ENCODE assay signal across 2 cellular contexts in the genomic region with DNA sequence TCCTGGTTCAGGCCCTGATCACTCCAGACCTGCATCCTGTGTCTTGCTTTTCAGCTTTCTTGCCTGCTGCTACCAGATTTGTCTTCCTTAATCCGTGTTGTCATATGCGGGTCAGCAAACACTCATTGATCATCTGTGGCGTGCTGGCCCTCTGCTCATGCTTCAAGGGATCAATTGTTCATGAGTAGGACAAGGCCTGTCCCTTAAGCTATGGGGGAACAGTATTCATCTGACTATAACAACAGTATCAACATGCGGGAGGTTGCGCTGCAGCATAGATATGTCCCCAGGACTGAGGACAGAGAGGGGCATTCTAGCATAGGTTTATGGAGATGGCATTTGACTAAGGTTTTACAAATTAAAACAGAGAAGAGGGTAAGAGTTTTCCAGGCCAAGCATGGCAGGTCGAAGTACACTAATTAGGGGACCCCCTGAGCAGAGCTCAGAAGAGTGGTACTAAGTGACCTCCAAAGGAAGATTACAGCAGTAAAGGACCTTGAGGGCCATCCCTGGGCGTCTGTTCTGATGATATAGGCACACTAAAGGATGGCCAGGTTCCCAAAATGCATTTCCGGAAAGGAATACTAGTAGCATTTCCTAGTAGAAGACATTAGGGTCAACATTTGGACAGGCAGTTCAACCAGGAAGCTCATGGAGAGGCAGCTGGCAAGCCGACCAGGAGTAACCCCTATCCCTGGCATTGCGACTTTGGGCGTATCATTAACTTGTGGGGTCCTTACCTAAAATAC.
TF ChIP-seq lines count a peak whose summit lies in the region.

No MANE protein-coding gene starts in this region.

TF ChIP-seq in WTC11, 78 proteins besides CTCF, POLR2A, EP300 and RAD21:
- TF ChIP-seq ZNF263 (CRISPR knock-in tag; IDR thresholded peaks at IDR 0.05; ENCODE audit: low read depth) (no peak), GTF2I (CRISPR knock-in tag; conservative IDR thresholded peaks at IDR 0.05) (no peak), ELF4 (CRISPR knock-in tag; IDR thresholded peaks at IDR 0.05; ENCODE audit: low read depth) (no peak), NFE2L1 (CRISPR knock-in tag; IDR thresholded peaks at IDR 0.05) (no peak)
- TF ChIP-seq, protein P1, sequence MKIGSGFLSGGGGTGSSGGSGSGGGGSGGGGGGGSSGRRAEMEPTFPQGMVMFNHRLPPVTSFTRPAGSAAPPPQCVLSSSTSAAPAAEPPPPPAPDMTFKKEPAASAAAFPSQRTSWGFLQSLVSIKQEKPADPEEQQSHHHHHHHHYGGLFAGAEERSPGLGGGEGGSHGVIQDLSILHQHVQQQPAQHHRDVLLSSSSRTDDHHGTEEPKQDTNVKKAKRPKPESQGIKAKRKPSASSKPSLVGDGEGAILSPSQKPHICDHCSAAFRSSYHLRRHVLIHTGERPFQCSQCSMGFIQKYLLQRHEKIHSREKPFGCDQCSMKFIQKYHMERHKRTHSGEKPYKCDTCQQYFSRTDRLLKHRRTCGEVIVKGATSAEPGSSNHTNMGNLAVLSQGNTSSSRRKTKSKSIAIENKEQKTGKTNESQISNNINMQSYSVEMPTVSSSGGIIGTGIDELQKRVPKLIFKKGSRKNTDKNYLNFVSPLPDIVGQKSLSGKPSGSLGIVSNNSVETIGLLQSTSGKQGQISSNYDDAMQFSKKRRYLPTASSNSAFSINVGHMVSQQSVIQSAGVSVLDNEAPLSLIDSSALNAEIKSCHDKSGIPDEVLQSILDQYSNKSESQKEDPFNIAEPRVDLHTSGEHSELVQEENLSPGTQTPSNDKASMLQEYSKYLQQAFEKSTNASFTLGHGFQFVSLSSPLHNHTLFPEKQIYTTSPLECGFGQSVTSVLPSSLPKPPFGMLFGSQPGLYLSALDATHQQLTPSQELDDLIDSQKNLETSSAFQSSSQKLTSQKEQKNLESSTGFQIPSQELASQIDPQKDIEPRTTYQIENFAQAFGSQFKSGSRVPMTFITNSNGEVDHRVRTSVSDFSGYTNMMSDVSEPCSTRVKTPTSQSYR (CRISPR knock-in tag; IDR thresholded peaks at IDR 0.05): no peak
- TF ChIP-seq, protein P2, sequence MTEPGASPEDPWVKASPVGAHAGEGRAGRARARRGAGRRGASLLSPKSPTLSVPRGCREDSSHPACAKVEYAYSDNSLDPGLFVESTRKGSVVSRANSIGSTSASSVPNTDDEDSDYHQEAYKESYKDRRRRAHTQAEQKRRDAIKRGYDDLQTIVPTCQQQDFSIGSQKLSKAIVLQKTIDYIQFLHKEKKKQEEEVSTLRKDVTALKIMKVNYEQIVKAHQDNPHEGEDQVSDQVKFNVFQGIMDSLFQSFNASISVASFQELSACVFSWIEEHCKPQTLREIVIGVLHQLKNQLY (CRISPR knock-in tag; IDR thresholded peaks at IDR 0.05): no peak
- TF ChIP-seq, protein P3, sequence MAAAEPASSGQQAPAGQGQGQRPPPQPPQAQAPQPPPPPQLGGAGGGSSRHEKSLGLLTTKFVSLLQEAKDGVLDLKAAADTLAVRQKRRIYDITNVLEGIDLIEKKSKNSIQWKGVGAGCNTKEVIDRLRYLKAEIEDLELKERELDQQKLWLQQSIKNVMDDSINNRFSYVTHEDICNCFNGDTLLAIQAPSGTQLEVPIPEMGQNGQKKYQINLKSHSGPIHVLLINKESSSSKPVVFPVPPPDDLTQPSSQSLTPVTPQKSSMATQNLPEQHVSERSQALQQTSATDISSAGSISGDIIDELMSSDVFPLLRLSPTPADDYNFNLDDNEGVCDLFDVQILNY (CRISPR knock-in tag; IDR thresholded peaks at IDR 0.05): no peak
- TF ChIP-seq, protein P4, sequence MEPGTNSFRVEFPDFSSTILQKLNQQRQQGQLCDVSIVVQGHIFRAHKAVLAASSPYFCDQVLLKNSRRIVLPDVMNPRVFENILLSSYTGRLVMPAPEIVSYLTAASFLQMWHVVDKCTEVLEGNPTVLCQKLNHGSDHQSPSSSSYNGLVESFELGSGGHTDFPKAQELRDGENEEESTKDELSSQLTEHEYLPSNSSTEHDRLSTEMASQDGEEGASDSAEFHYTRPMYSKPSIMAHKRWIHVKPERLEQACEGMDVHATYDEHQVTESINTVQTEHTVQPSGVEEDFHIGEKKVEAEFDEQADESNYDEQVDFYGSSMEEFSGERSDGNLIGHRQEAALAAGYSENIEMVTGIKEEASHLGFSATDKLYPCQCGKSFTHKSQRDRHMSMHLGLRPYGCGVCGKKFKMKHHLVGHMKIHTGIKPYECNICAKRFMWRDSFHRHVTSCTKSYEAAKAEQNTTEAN (CRISPR knock-in tag; IDR thresholded peaks at IDR 0.05): no peak

TF ChIP-seq in HepG2, 621 proteins besides CTCF, POLR2A, EP300 and RAD21:
- TF ChIP-seq CEBPB (IDR thresholded peaks at IDR 0.05; ENCODE audit: borderline replicate concordance, low read depth, low read length) (no peak), ZNF746 (CRISPR knock-in tag; IDR thresholded peaks at IDR 0.05) (0 out of 2 replicates have a peak, but pooled peaks have one; percentile 21), SNAI1 (CRISPR knock-in tag; IDR thresholded peaks at IDR 0.05; ENCODE audit: borderline replicate concordance) (no peak), MAFK (conservative IDR thresholded peaks at IDR 0.05 in 1 of 2, IDR thresholded peaks at IDR 0.05 in 1 of 2; ENCODE audit: low read length in 2 of 2) (no peak), CEBPG (CRISPR knock-in tag; IDR thresholded peaks at IDR 0.05) (no peak), ZNF891 (CRISPR knock-in tag; IDR thresholded peaks at IDR 0.05) (no peak), EEA1 (CRISPR knock-in tag; IDR thresholded peaks at IDR 0.05; ENCODE audit: borderline replicate concordance) (no peak), ZNF577 (CRISPR knock-in tag; IDR thresholded peaks at IDR 0.05; ENCODE audit: borderline replicate concordance, low read depth) (no peak), ZFP37 (CRISPR knock-in tag; IDR thresholded peaks at IDR 0.05; ENCODE audit: borderline replicate concordance) (0 out of 2 replicates have a peak, but pooled peaks have one; percentile 4), ZNF30 (CRISPR knock-in tag; IDR thresholded peaks at IDR 0.05) (0 out of 2 replicates have a peak, but pooled peaks have one; percentile 53), ZC3H13 (CRISPR knock-in tag; IDR thresholded peaks at IDR 0.05) (no peak), ZNF615 (CRISPR knock-in tag; IDR thresholded peaks at IDR 0.05; ENCODE audit: borderline replicate concordance) (0 out of 2 replicates have a peak, but pooled peaks have one; percentile 70), IRF2 (CRISPR knock-in tag; IDR thresholded peaks at IDR 0.05) (no peak), TBX2 (CRISPR knock-in tag; IDR thresholded peaks at IDR 0.05; ENCODE audit: borderline replicate concordance) (no peak), ZNF550 (CRISPR knock-in tag; IDR thresholded peaks at IDR 0.05; ENCODE audit: borderline replicate concordance) (no peak)
- TF ChIP-seq, protein P5, sequence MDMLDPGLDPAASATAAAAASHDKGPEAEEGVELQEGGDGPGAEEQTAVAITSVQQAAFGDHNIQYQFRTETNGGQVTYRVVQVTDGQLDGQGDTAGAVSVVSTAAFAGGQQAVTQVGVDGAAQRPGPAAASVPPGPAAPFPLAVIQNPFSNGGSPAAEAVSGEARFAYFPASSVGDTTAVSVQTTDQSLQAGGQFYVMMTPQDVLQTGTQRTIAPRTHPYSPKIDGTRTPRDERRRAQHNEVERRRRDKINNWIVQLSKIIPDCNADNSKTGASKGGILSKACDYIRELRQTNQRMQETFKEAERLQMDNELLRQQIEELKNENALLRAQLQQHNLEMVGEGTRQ (IDR thresholded peaks at IDR 0.05; ENCODE audit: low read depth, low read length): no peak
- TF ChIP-seq, protein P5 (CRISPR knock-in tag; IDR thresholded peaks at IDR 0.05; ENCODE audit: borderline replicate concordance): 0 out of 2 replicates have a peak, but pooled peaks have one; percentile 4
- TF ChIP-seq, protein P6, sequence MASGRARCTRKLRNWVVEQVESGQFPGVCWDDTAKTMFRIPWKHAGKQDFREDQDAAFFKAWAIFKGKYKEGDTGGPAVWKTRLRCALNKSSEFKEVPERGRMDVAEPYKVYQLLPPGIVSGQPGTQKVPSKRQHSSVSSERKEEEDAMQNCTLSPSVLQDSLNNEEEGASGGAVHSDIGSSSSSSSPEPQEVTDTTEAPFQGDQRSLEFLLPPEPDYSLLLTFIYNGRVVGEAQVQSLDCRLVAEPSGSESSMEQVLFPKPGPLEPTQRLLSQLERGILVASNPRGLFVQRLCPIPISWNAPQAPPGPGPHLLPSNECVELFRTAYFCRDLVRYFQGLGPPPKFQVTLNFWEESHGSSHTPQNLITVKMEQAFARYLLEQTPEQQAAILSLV (CRISPR knock-in tag; IDR thresholded peaks at IDR 0.05; ENCODE audit: borderline replicate concordance): no peak
- TF ChIP-seq, protein P7, sequence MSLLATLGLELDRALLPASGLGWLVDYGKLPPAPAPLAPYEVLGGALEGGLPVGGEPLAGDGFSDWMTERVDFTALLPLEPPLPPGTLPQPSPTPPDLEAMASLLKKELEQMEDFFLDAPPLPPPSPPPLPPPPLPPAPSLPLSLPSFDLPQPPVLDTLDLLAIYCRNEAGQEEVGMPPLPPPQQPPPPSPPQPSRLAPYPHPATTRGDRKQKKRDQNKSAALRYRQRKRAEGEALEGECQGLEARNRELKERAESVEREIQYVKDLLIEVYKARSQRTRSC (CRISPR knock-in tag; IDR thresholded peaks at IDR 0.05; ENCODE audit: low read depth): no peak
- TF ChIP-seq, protein P8, sequence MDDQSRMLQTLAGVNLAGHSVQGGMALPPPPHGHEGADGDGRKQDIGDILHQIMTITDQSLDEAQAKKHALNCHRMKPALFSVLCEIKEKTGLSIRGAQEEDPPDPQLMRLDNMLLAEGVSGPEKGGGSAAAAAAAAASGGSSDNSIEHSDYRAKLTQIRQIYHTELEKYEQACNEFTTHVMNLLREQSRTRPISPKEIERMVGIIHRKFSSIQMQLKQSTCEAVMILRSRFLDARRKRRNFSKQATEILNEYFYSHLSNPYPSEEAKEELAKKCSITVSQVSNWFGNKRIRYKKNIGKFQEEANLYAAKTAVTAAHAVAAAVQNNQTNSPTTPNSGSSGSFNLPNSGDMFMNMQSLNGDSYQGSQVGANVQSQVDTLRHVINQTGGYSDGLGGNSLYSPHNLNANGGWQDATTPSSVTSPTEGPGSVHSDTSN (CRISPR knock-in tag; IDR thresholded peaks at IDR 0.05; ENCODE audit: borderline replicate concordance): no peak
- TF ChIP-seq, protein P9, sequence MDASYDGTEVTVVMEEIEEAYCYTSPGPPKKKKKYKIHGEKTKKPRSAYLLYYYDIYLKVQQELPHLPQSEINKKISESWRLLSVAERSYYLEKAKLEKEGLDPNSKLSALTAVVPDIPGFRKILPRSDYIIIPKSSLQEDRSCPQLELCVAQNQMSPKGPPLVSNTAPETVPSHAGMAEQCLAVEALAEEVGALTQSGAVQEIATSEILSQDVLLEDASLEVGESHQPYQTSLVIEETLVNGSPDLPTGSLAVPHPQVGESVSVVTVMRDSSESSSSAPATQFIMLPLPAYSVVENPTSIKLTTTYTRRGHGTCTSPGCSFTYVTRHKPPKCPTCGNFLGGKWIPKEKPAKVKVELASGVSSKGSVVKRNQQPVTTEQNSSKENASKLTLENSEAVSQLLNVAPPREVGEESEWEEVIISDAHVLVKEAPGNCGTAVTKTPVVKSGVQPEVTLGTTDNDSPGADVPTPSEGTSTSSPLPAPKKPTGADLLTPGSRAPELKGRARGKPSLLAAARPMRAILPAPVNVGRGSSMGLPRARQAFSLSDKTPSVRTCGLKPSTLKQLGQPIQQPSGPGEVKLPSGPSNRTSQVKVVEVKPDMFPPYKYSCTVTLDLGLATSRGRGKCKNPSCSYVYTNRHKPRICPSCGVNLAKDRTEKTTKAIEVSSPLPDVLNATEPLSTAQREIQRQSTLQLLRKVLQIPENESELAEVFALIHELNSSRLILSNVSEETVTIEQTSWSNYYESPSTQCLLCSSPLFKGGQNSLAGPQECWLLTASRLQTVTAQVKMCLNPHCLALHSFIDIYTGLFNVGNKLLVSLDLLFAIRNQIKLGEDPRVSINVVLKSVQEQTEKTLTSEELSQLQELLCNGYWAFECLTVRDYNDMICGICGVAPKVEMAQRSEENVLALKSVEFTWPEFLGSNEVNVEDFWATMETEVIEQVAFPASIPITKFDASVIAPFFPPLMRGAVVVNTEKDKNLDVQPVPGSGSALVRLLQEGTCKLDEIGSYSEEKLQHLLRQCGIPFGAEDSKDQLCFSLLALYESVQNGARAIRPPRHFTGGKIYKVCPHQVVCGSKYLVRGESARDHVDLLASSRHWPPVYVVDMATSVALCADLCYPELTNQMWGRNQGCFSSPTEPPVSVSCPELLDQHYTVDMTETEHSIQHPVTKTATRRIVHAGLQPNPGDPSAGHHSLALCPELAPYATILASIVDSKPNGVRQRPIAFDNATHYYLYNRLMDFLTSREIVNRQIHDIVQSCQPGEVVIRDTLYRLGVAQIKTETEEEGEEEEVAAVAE (CRISPR knock-in tag; IDR thresholded peaks at IDR 0.05; ENCODE audit: borderline replicate concordance): no peak
